22 cellular contexts compared by ENCODE assay signal in genomic region chr1:191711961-191712360, GRCh38.
"Had no signal": no experiment of that assay in that cellular context is flagged by ENCODE, and none has a peak within 500 bp of the region (broad histone marks: within the 10 kb centered on the region; RNA-seq: fewer than 3 reads in every experiment).

No MANE protein-coding gene starts in this region.

- H3K79me2 ChIP-seq: hepatocyte had no signal

- H3K36me3 Mint-ChIP-seq: mesothelial cell of epicardium, naive B cell had no signal

- ATAC-seq: foreskin keratinocyte, gastroesophageal sphincter, heart left ventricle, left cardiac atrium, left lung, left ventricle myocardium superior, lower lobe of right lung, mucosa of descending colon had no signal

- H3K4me2 ChIP-seq: hepatocyte had no signal

- H3K27ac ChIP-seq: coronary artery, dorsolateral prefrontal cortex, esophagus muscularis mucosa, foreskin keratinocyte, gastroesophageal sphincter, heart left ventricle, hepatocyte, left lung, lower lobe of right lung had no signal

- H3K36me3 ChIP-seq: esophagus muscularis mucosa, gastroesophageal sphincter, heart left ventricle, left lung, lower lobe of right lung had no signal

- H3K27me3 Mint-ChIP-seq: naive B cell had no signal

- H3K27ac Mint-ChIP-seq: immature natural killer cell, mesothelial cell of epicardium, naive B cell had no signal

- DNase-seq: dermis blood vessel endothelial cell; dorsolateral prefrontal cortex; effector CD4-positive, alpha-beta T cell; effector memory CD4-positive, alpha-beta T cell; foreskin keratinocyte; heart left ventricle; hypothalamus; immature natural killer cell; islet precursor cell; kidney; left cardiac atrium; left lung; left ventricle myocardium superior; lower lobe of right lung; mesenchymal stem cell; mucosa of descending colon; naive B cell had no signal

- H3K9me3 Mint-ChIP-seq: mesothelial cell of epicardium had no signal

- H3K4me1 Mint-ChIP-seq: immature natural killer cell, naive B cell had no signal

- H3K4me3 ChIP-seq: coronary artery, dorsolateral prefrontal cortex, esophagus muscularis mucosa, gastroesophageal sphincter, heart left ventricle, hepatocyte, left lung, lower lobe of right lung, mucosa of descending colon had no signal

- H3K27me3 ChIP-seq: dorsolateral prefrontal cortex, esophagus muscularis mucosa, foreskin keratinocyte, gastroesophageal sphincter, hepatocyte, left lung had no signal

- H2AFZ ChIP-seq: hepatocyte had no signal

- H3K4me3 Mint-ChIP-seq: immature natural killer cell, mesothelial cell of epicardium, naive B cell had no signal

- H3K9me3 ChIP-seq: esophagus muscularis mucosa, gastroesophageal sphincter, heart left ventricle, left lung, lower lobe of right lung, mucosa of descending colon had no signal

- H3K4me1 ChIP-seq: esophagus muscularis mucosa, foreskin keratinocyte, gastroesophageal sphincter, heart left ventricle, left lung, lower lobe of right lung had no signal
